1 cellular context compared by ENCODE assay signal in the genomic region with DNA sequence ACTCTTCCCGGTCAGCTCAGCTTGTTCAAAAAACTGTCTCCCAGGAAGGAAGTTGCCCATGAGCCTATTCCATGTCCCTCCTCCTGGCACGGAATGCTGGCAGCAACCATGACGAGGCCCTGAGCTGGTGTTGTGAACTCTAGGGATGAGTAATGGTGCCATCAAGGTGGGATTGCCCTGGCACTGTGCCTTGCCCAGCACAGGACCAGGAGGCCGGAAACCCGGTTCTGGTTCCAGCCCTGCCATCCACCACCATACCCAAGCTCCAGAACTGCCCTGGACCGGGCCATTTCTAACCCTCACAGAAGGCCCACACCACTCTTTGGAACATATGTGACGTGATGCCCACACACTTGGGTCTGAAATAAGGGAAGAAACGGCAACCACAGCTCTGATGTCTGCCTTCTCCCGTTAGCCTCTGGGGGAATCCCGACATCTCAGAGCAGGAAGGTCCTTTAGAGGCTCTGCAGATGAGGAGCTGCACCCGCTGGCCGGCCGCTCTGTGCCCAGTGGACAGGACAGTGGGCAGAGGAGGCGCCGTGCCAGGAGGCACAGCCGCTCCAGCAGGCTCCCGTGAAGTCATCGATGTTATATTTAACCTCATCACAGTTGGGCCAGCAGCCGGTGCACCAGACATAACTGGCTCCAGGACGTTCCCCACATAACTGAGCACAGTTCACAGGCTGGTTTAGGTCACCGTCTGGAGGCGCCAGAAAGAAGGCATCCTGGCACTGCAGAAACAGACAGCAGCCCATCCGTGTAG.
TF ChIP-seq lines count a peak whose summit lies in the region.

No MANE protein-coding gene starts in this region.

TF ChIP-seq in H1, 55 proteins besides CTCF, POLR2A, EP300 and RAD21:
- TF ChIP-seq JUN (IDR thresholded peaks at IDR 0.05; ENCODE audit: low read depth, low read length) (no peak), CBX5 (IDR thresholded peaks at IDR 0.05; ENCODE audit: low read depth, low read length) (no peak), SUZ12 (IDR thresholded peaks at IDR 0.05; ENCODE audit: low read length) (no peak), MAX (IDR thresholded peaks at IDR 0.05) (no peak)
